ENCODE assay signal across 8 cellular contexts in the genomic region with DNA sequence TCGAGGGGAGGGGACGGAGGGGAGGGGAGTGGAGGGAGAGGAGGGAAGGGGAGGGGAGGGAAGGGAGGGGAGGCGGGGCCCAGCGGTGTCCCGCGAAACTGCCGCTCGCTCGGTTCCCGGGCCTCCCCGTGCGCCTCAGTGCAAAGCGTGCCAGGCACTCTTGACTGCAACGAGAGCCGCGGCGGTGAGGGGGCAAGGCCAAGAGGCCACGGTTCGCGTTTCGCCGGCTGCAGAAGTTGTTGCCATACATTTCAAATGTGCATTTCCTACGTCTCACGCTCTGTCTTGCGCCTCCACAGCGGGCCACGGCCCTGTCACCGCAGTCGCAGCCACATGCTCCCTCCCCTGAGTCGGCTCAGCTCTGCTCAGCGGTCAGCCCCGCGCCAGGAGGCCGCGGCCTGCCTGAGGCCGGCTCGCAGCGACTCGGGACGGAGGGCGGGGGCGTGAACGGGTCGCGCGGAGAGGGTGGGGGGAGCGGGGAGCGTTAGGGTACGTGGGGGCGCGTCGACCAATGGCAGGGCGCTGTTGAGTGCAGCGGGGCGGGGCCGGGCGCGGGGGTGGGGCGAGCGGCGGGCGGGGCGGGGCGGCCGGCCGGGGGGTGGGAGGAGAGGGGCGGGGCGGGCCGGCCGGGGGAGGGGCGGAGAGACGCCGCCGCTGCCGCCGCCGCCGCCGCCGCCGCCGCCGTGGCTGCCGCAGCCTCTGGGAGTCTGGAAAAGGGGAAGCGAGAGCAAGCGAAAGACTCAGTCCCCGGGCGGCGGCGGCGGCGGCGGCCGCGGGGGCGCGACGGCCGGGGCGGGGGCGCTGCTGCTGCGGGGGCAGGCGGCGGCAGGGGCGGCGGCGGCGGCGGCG. TPM values are rescaled to one million over a fixed set of nuclear protein-coding genes. Genes with fewer than 3 reads are reported as not detected.
A peak's percentile ranks its signal among the peaks of the same experiment; 100 is the strongest.
DNase-seq lines count a peak whose midpoint lies in the region; ATAC-seq, FAIRE-seq and TF ChIP-seq lines count a peak whose summit lies in the region.

A gene (plus strand): TSS at position 678 of the 849 bp plus-strand sequence. CDS start 185 bp downstream, outside the sequence.

- peak within 1 kb of the TSS; percentile 94 for H3K27ac Mint-ChIP-seq in central memory CD8-positive, alpha-beta T cell (ENCODE audit: low read depth)

- ATAC-seq in GM18907 (IDR thresholded peaks at IDR 0.05; ENCODE audit: unreplicated experiment) = peak; percentile 60
- ATAC-seq in HG03159 (IDR thresholded peaks at IDR 0.05; ENCODE audit: unreplicated experiment) = peak; percentile 60
- ATAC-seq in central memory CD8-positive, alpha-beta T cell (replicated peaks; ENCODE audit: extremely low read depth, poor library complexity, severe bottlenecking) = peak; percentile 74

- peaks cover 4 to 10% of the 10 kb centered on the region in 2 donors for H3K36me3 ChIP-seq in kidney (ENCODE audit: control insufficient read depth in 1 of 2, insufficient read depth in 2 of 2, low read length in 2 of 2)

- no peaks in the 10 kb centered on the region for H3K27me3 Mint-ChIP-seq in central memory CD8-positive, alpha-beta T cell

- peak within 1 kb of the TSS; percentile 90 to 95 for H3K4me3 ChIP-seq in kidney (ENCODE audit: low read length in 2 of 2)

- FAIRE-seq in kidney (lab: Jason Lieb, UNC) = no peak

- H3K4me3 Mint-ChIP-seq in central memory CD8-positive, alpha-beta T cell = peak within 1 kb of the TSS; percentile 89

- peaks cover 0 to 3% of the 10 kb centered on the region in 2 donors for H3K4me1 ChIP-seq in kidney (ENCODE audit: control insufficient read depth in 1 of 2, insufficient read depth in 1 of 2, low read depth in 1 of 2, low read length in 2 of 2)

- H3K9ac ChIP-seq in kidney (ENCODE audit: low read length in 2 of 2) = peak within 1 kb of the TSS; percentile 49 to 71

- peaks cover 44% of the 10 kb centered on the region for H3K36me3 Mint-ChIP-seq in central memory CD8-positive, alpha-beta T cell (ENCODE audit: insufficient read depth)

- intact Hi-C loops in kidney (cut with DNase I) = no loop called here

- H3K27ac ChIP-seq in kidney (ENCODE audit: low read depth in 2 of 2, low read length in 2 of 2) = peak within 1 kb of the TSS; percentile 96 to 97

- no peaks in the 10 kb centered on the region for H3K9me3 Mint-ChIP-seq in central memory CD8-positive, alpha-beta T cell

- no peaks in the 10 kb centered on the region for H3K9me3 ChIP-seq in kidney (ENCODE audit: control insufficient read depth in 1 of 2, low read length in 2 of 2)

- in situ Hi-C loops in ACHN (cut with HindIII; ENCODE audit: low pct_ligation_motif_present, low pct_unique_long_range_greater_than_20kb, low sequenced_read_pairs) = no loop called here

- no peak for TF ChIP-seq CTCF in kidney (IDR thresholded peaks at IDR 0.05; ENCODE audit: borderline replicate concordance, extremely low read depth, insufficient read depth)

- DNase-seq in ACHN (peak; percentile 76), NCI-H446 (lab: John Stamatoyannopoulos, UW) (peak; percentile 81 to 91), kidney (peak; percentile 99)
- DNase-seq in activated CD4-positive, CD25-positive, alpha-beta regulatory T cell treated with anti-CD3 and anti-CD28 coated beads, Interleukin-2, amount 50 U/mL, for 72 hours = peak; percentile 86
- peak; percentile 71 to 91 for DNase-seq in central memory CD8-positive, alpha-beta T cell (ENCODE audit: low spot score in 2 of 2)
- peak; percentile 60 to 86 (median 72) for DNase-seq in stimulated activated CD4-positive, alpha-beta T cell treated with anti-CD3 and anti-CD28 coated beads, Interleukin-12 subunit alpha, Interleukin-12 subunit beta, amount 100 ng/mL, for 48 hours (ENCODE audit: low read depth in 2 of 3, low spot score in 1 of 3)

- peaks cover 57% of the 10 kb centered on the region for H3K4me1 Mint-ChIP-seq in central memory CD8-positive, alpha-beta T cell

RNA-seq across cellular contexts. Expression of the gene that starts here (rescaled TPM):
- 129 TPM for total RNA-seq in kidney
- 65.6 TPM for polyA plus RNA-seq in kidney (ENCODE audit: insufficient read depth, low read depth, low replicate concordance)

Comparison
In these comparisons a context has a peak if more than half of its experiments do, and no peak if none do; other contexts are left out.
1. Peak in every context shown above with its lines: DNase-seq, ATAC-seq, H3K4me3 ChIP-seq and H3K27ac ChIP-seq.